In the genomic region with DNA sequence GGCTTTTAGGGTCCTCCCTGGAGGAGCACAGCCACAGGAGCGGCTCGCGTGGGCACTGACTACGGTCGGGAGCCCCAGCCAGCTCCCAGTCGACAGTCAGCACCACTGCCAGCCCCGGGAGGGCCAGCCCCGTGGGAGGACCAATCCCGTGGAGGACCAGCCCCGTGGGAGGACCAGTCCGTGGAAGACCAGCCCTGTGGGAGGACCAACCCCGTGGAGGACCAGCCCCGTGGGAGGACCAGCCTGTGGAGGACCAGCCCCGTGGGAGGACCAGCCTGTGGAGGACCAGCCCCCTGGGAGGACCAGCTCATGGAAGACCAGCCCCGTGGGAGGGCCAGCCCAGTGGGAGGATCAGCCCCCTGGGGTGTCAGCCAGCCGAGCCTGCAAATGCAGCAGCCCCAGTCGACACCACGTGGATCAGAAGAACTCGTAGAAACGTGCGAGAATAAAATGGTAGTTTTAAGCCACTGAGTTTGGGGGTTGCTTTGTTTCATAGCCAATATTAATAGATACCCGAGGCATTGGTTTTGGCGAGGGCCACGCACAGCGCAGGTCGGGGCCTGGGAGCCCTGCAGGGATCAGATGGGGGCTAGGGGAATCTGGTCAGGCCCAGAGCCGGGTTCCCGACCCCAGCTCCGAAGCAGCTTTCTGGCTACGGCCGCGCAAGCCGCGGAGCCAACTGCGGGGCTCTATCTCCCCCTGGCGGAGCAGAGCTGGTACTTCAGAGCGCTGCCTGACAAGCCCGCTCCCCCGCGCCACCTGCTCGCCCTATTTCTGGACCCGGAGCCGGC, we compare ENCODE assay signal across 8 cellular contexts.
DNase-seq lines count a peak whose midpoint lies in the region; ATAC-seq lines count a peak whose summit lies in the region.

No MANE protein-coding gene starts in this region.

- H3K36me3 ChIP-seq in subcutaneous abdominal adipose tissue (ENCODE audit: control insufficient read depth in 5 of 5, insufficient read depth in 5 of 5, low read length in 5 of 5), result no peaks in the 10 kb centered on the region

- H3K27ac ChIP-seq in subcutaneous abdominal adipose tissue (ENCODE audit: low read depth, low read length), result no peak overlapping the region

- H3K9ac ChIP-seq in subcutaneous abdominal adipose tissue (ENCODE audit: low read length in 5 of 5), result peak overlapping the region in 4 of 5 donors; percentile 44 to 77 (median 51)

- H3K4me3 ChIP-seq in subcutaneous abdominal adipose tissue (ENCODE audit: low read depth in 1 of 5, low read length in 5 of 5), result peak overlapping the region in 4 of 5 donors; percentile 51 to 63 (median 58)

- DNase-seq in DMS 273 treated with DMSO at 0.1 percent for 48 hours (lab: John Stamatoyannopoulos, UW) (peak; percentile 44), HUDEP-2 (lab: John Stamatoyannopoulos, UW; ENCODE audit: unreplicated experiment in 76 of 76) (peak in 49 of 76 experiments; percentile 2 to 61 (median 26)), RPMI7951 (ENCODE audit: low read depth) (peak; percentile 69), fibroblast of the conjunctiva (ENCODE audit: low read depth) (peak; percentile 23), nucleus accumbens (lab: John Stamatoyannopoulos, UW) (peak in 55 of 56 donors; percentile 10 to 92 (median 69))
- DNase-seq in activated T-helper 9 cell treated with anti-CD3 and anti-CD28 coated beads, Interleukin-2, amount 50 U/mL, for 16 hours (ENCODE audit: low read depth), result peak; percentile 40

- H3K9me3 ChIP-seq in subcutaneous abdominal adipose tissue (ENCODE audit: control insufficient read depth in 5 of 5, low read length in 5 of 5), result no peaks in the 10 kb centered on the region

- peaks cover 0 to 14% (median 7%) of the 10 kb centered on the region in 5 donors for H3K27me3 ChIP-seq in subcutaneous abdominal adipose tissue (ENCODE audit: control insufficient read depth in 5 of 5, insufficient read depth in 4 of 5, low read length in 5 of 5)

- H3K4me1 ChIP-seq in subcutaneous abdominal adipose tissue (ENCODE audit: control insufficient read depth in 5 of 5, insufficient read depth in 5 of 5, low read length in 5 of 5), result peaks cover 0 to 14% (median 10%) of the 10 kb centered on the region in 5 donors

- ATAC-seq in GM21390 (IDR thresholded peaks at IDR 0.05; ENCODE audit: unreplicated experiment), result peak; percentile 98
